Comparison of ENCODE assay signal across 8 cellular contexts in genomic region chr9:107282759-107283620, GRCh38.
A peak's percentile ranks its signal among the peaks of the same experiment; 100 is the strongest.
DNase-seq lines count a peak whose midpoint lies in the region; ATAC-seq lines count a peak whose summit lies in the region.

Gene RAD23B (plus strand): TSS chr9:107283279. CDS start chr9:107283630, 351 bp downstream.

- DNase-seq in AG08396 (ENCODE audit: low spot score) (peak; percentile 98), NCI-H345 treated with DMSO at 0.1 percent for 48 hours (lab: John Stamatoyannopoulos, UW; ENCODE audit: unreplicated experiment) (peak; percentile 93), inferior parietal cortex (ENCODE audit: extremely low spot score) (peak; percentile 98)
- peak; percentile 95 to 98 (median 97) for DNase-seq in activated CD4-positive, CD25-positive, alpha-beta regulatory T cell (lab: John Stamatoyannopoulos, UW)
- peak; percentile 99 for DNase-seq in central memory CD4-positive, alpha-beta T cell
- peak; percentile 97 to 98 for DNase-seq in stimulated activated CD4-positive, alpha-beta T cell treated with anti-CD3 and anti-CD28 coated beads, Interleukin-12 subunit alpha, Interleukin-12 subunit beta, amount 100 ng/mL, for 24 hours (ENCODE audit: low read depth in 2 of 2)

- ATAC-seq in GM19023 (IDR thresholded peaks at IDR 0.05; ENCODE audit: unreplicated experiment): peak; percentile 81
- peak; percentile 89 for ATAC-seq in HG03280 (IDR thresholded peaks at IDR 0.05; ENCODE audit: unreplicated experiment)

Comparison
In these comparisons a context has a peak if more than half of its experiments do, and no peak if none do; other contexts are left out.
1. Peak in every context shown above with its lines: DNase-seq and ATAC-seq.